ENCODE assay signal across 11 cellular contexts in genomic region chr14:90388437-90388836, GRCh38. TPM values are rescaled to one million over a fixed set of nuclear protein-coding genes. Genes with fewer than 3 reads are reported as not detected.
DNase-seq lines count a peak whose midpoint lies in the region; ATAC-seq and TF ChIP-seq lines count a peak whose summit lies in the region.
"Had no signal": no experiment of that assay in that cellular context is flagged by ENCODE, and none has a peak within 500 bp of the region (broad histone marks: within the 10 kb centered on the region; RNA-seq: fewer than 3 reads in every experiment).

No MANE protein-coding gene starts in this region.

- no peak overlapping the region for H3K4me3 Mint-ChIP-seq in activated CD4-positive, alpha-beta T cell treated with anti-CD3 and anti-CD28 coated beads for 36 hours
- H3K4me3 Mint-ChIP-seq in activated CD4-positive, alpha-beta T cell treated with anti-CD3 and anti-CD28 coated beads, Interleukin-2, amount 10 ng/mL, durations not matched to agents 7 days and 5 days = no peak overlapping the region
- H3K4me3 Mint-ChIP-seq in progenitor cell of endocrine pancreas (ENCODE audit: low read depth) = no peak overlapping the region
- H3K4me3 Mint-ChIP-seq: CD4-positive, CD25-positive, alpha-beta regulatory T cell had no signal

- H3K27me3 Mint-ChIP-seq in activated CD4-positive, alpha-beta T cell treated with anti-CD3 and anti-CD28 coated beads for 36 hours = no peaks in the 10 kb centered on the region
- H3K27me3 Mint-ChIP-seq in activated CD4-positive, alpha-beta T cell treated with anti-CD3 and anti-CD28 coated beads, Interleukin-2, amount 10 ng/mL, durations not matched to agents 7 days and 5 days = no peaks in the 10 kb centered on the region
- H3K27me3 Mint-ChIP-seq in progenitor cell of endocrine pancreas = no peaks in the 10 kb centered on the region
- H3K27me3 Mint-ChIP-seq: IgD-negative memory B cell had no signal

- peak overlapping the region; percentile 67 for H3K27ac Mint-ChIP-seq in activated CD4-positive, alpha-beta T cell treated with anti-CD3 and anti-CD28 coated beads for 36 hours
- no peak overlapping the region for H3K27ac Mint-ChIP-seq in activated CD4-positive, alpha-beta T cell treated with anti-CD3 and anti-CD28 coated beads, Interleukin-2, amount 10 ng/mL, durations not matched to agents 7 days and 5 days
- H3K27ac Mint-ChIP-seq in progenitor cell of endocrine pancreas = peak overlapping the region; percentile 84
- H3K27ac Mint-ChIP-seq: IgD-negative memory B cell had no signal

- intact Hi-C loops in activated CD4-positive, alpha-beta T cell treated with anti-CD3 and anti-CD28 coated beads for 36 hours (cut with DNase I, micrococcal nuclease) = loop anchor here in 1 of 2 experiments (10.0 kb wide), 1 partner anchor 576 kb away; no protein-coding TSS in a partner anchor

- no peaks in the 10 kb centered on the region for H3K9me3 ChIP-seq in effector memory CD4-positive, alpha-beta T cell (ENCODE audit: control insufficient read depth, low read length)

- TF ChIP-seq CTCF in epithelial cell of esophagus (IDR thresholded peaks at IDR 0.05; ENCODE audit: insufficient read depth, low read depth, low read length, missing control alignments) = no peak
- no peak for TF ChIP-seq CTCF in progenitor cell of endocrine pancreas (IDR thresholded peaks at IDR 0.05; ENCODE audit: unreplicated experiment)

- no peaks in the 10 kb centered on the region for H3K27me3 ChIP-seq in effector memory CD4-positive, alpha-beta T cell (replicated peaks; ENCODE audit: control insufficient read depth, insufficient read depth, low read length, poor library complexity, severe bottlenecking)

- H3K36me3 ChIP-seq in effector memory CD4-positive, alpha-beta T cell (ENCODE audit: control insufficient read depth, insufficient read depth, low read length) = no peaks in the 10 kb centered on the region

- CTCF ChIA-PET in activated CD4-positive, alpha-beta T cell treated with anti-CD3 and anti-CD28 coated beads for 36 hours (lab: Charles Lee) = interaction anchor here (1.2 kb wide), 1 partner anchor 303 kb away, joined by 3 read pairs; no protein-coding TSS in a partner anchor
- CTCF ChIA-PET in activated CD4-positive, alpha-beta T cell treated with anti-CD3 and anti-CD28 coated beads, Interleukin-2, amount 10 ng/mL, durations not matched to agents 7 days and 5 days (lab: Charles Lee) = no interaction called here

- no peak overlapping the region for H3K27ac ChIP-seq in effector memory CD4-positive, alpha-beta T cell (ENCODE audit: insufficient read depth, low read length, poor library complexity, severe bottlenecking)

- H3K4me1 ChIP-seq in effector memory CD4-positive, alpha-beta T cell (ENCODE audit: control insufficient read depth, insufficient read depth, low read length, poor library complexity, severe bottlenecking) = peaks cover 18% of the 10 kb centered on the region

- H3K9me3 Mint-ChIP-seq in activated CD4-positive, alpha-beta T cell treated with anti-CD3 and anti-CD28 coated beads for 36 hours (ENCODE audit: low read depth) = no peaks in the 10 kb centered on the region
- peaks cover 5% of the 10 kb centered on the region for H3K9me3 Mint-ChIP-seq in activated CD4-positive, alpha-beta T cell treated with anti-CD3 and anti-CD28 coated beads, Interleukin-2, amount 10 ng/mL, durations not matched to agents 7 days and 5 days
- H3K9me3 Mint-ChIP-seq in progenitor cell of endocrine pancreas (ENCODE audit: low read depth) = no peaks in the 10 kb centered on the region
- H3K9me3 Mint-ChIP-seq: CD4-positive, CD25-positive, alpha-beta regulatory T cell; IgD-negative memory B cell had no signal

- H3K36me3 Mint-ChIP-seq in activated CD4-positive, alpha-beta T cell treated with anti-CD3 and anti-CD28 coated beads for 36 hours (ENCODE audit: low read depth) = no peaks in the 10 kb centered on the region
- peaks cover 1% of the 10 kb centered on the region for H3K36me3 Mint-ChIP-seq in activated CD4-positive, alpha-beta T cell treated with anti-CD3 and anti-CD28 coated beads, Interleukin-2, amount 10 ng/mL, durations not matched to agents 7 days and 5 days (ENCODE audit: low read depth)
- no peaks in the 10 kb centered on the region for H3K36me3 Mint-ChIP-seq in progenitor cell of endocrine pancreas (ENCODE audit: insufficient read depth)
- H3K36me3 Mint-ChIP-seq: CD4-positive, CD25-positive, alpha-beta regulatory T cell had no signal

- POLR2A ChIA-PET in activated CD4-positive, alpha-beta T cell treated with anti-CD3 and anti-CD28 coated beads for 36 hours (lab: Charles Lee) = no interaction called here
- POLR2A ChIA-PET in activated CD4-positive, alpha-beta T cell treated with anti-CD3 and anti-CD28 coated beads, Interleukin-2, amount 10 ng/mL, durations not matched to agents 7 days and 5 days (lab: Charles Lee) = no interaction called here

- peak; percentile 47 for DNase-seq in activated CD4-positive, alpha-beta T cell treated with anti-CD3 and anti-CD28 coated beads for 36 hours
- no peak for DNase-seq in activated CD4-positive, alpha-beta T cell treated with anti-CD3 and anti-CD28 coated beads, Interleukin-2, amount 10 ng/mL, durations not matched to agents 7 days and 5 days
- peak; percentile 65 for DNase-seq in NCI-H460 (ENCODE audit: extremely low read depth, low read depth)
- DNase-seq in epithelial cell of esophagus (ENCODE audit: low read depth) = peak; percentile 90
- no peak for DNase-seq in progenitor cell of endocrine pancreas (ENCODE audit: low spot score, unreplicated experiment)
- no peak for DNase-seq in effector memory CD4-positive, alpha-beta T cell
- DNase-seq in COLO668 (lab: John Stamatoyannopoulos, UW; ENCODE audit: unreplicated experiment) = no peak
- DNase-seq: CD4-positive, CD25-positive, alpha-beta regulatory T cell; T-helper 2 cell had no signal

- no peak overlapping the region for H3K4me3 ChIP-seq in epithelial cell of esophagus (ENCODE audit: low read length)
- H3K4me3 ChIP-seq in effector memory CD4-positive, alpha-beta T cell (ENCODE audit: insufficient read depth, low read depth, low read length, poor library complexity, severe bottlenecking) = no peak overlapping the region

- ATAC-seq in activated CD4-positive, alpha-beta T cell treated with anti-CD3 and anti-CD28 coated beads for 36 hours = no peak
- no peak for ATAC-seq in GM19467 (IDR thresholded peaks at IDR 0.05; ENCODE audit: unreplicated experiment)

- peaks cover 41% of the 10 kb centered on the region for H3K4me1 Mint-ChIP-seq in activated CD4-positive, alpha-beta T cell treated with anti-CD3 and anti-CD28 coated beads for 36 hours
- H3K4me1 Mint-ChIP-seq in activated CD4-positive, alpha-beta T cell treated with anti-CD3 and anti-CD28 coated beads, Interleukin-2, amount 10 ng/mL, durations not matched to agents 7 days and 5 days = peaks cover 27% of the 10 kb centered on the region
- H3K4me1 Mint-ChIP-seq in progenitor cell of endocrine pancreas (ENCODE audit: low read depth) = peaks cover 24% of the 10 kb centered on the region

RNA-seq across cellular contexts. Expression of gene CALM1, which starts 8.4 kb away (rescaled TPM):
- 100 to 1,000 TPM; 510 to 518 TPM for total RNA-seq in activated CD4-positive, alpha-beta T cell treated with anti-CD3 and anti-CD28 coated beads for 36 hours
- 100 to 1,000 TPM; 859 to 914 TPM for total RNA-seq in activated CD4-positive, alpha-beta T cell treated with anti-CD3 and anti-CD28 coated beads, Interleukin-2, amount 10 ng/mL, durations not matched to agents 7 days and 5 days
- total RNA-seq in NCI-H460 (2014; rRNA removed; shearing (Covaris generic)) = 672 and 721 TPM in 2 replicates
- polyA plus RNA-seq in NCI-H460 (2014; cell fraction: nucleus; rRNA removed) = 488 and 562 TPM in 2 replicates
- 320 and 331 TPM in 2 replicates for total RNA-seq in progenitor cell of endocrine pancreas

RNA-seq across cellular contexts. Expression of gene NRDE2, which starts 56.7 kb away (rescaled TPM):
- total RNA-seq in activated CD4-positive, alpha-beta T cell treated with anti-CD3 and anti-CD28 coated beads for 36 hours = 10 to 100 TPM; 22.8 to 25.3 TPM
- total RNA-seq in activated CD4-positive, alpha-beta T cell treated with anti-CD3 and anti-CD28 coated beads, Interleukin-2, amount 10 ng/mL, durations not matched to agents 7 days and 5 days = 10 to 100 TPM; 21.2 to 23.2 TPM
- 7.3 and 11.4 TPM in 2 replicates for total RNA-seq in NCI-H460 (2014; rRNA removed; shearing (Covaris generic))
- 10.9 and 12.8 TPM in 2 replicates for polyA plus RNA-seq in NCI-H460 (2014; cell fraction: nucleus; rRNA removed)
- 36.7 and 38.2 TPM in 2 replicates for total RNA-seq in progenitor cell of endocrine pancreas

Comparison
In these comparisons a context has a peak if more than half of its experiments do, and no peak if none do; other contexts are left out.
1. DNase-seq: peak in activated CD4-positive, alpha-beta T cell treated with anti-CD3 and anti-CD28 coated beads for 36 hours (single experiment), NCI-H460 (single experiment) and epithelial cell of esophagus (single experiment); none in activated CD4-positive, alpha-beta T cell treated with anti-CD3 and anti-CD28 coated beads, Interleukin-2, amount 10 ng/mL, durations not matched to agents 7 days and 5 days (single experiment), progenitor cell of endocrine pancreas (single experiment), effector memory CD4-positive, alpha-beta T cell (0 of 3) and COLO668 (single experiment).